Comparison of ENCODE assay signal across 15 cellular contexts in the genomic region with DNA sequence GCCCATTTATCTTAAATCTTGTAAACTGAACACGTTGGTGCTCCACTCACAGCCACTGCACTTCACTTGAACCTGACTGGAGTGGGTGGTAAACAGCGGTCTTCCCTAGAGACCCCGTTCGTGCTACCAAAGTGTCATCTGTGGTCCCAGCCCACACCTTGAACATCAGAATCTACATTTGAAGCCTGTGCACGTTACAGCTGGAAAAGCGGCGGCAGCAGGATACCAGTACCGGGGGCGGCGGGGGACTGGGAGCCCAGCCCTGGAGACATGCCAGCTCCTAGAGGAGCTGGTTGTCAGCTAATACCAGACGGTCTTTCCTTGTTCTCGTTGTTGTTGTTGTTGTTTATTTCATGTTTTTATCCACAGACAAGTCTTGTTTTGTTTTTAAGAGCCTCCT.
A peak's percentile ranks its signal among the peaks of the same experiment; 100 is the strongest.
DNase-seq lines count a peak whose midpoint lies in the region; ATAC-seq and TF ChIP-seq lines count a peak whose summit lies in the region.
"Had no signal": no experiment of that assay in that cellular context is flagged by ENCODE, and none has a peak within 500 bp of the region (broad histone marks: within the 10 kb centered on the region; RNA-seq: fewer than 3 reads in every experiment).

No MANE protein-coding gene starts in this region.

- WGBS in heart left ventricle, 4 donors = 19 to 28% (median 21%) methylated on average over 12 of the region's 12 CpGs

- no peak overlapping the region for H3K4me3 ChIP-seq in heart left ventricle
- H3K4me3 ChIP-seq in SJCRH30 = no peak overlapping the region
- no peak overlapping the region for H3K4me3 ChIP-seq in foreskin fibroblast (ENCODE audit: low read depth in 1 of 2, low read length in 2 of 2)

- ATAC-seq in heart left ventricle (peak in 3 of 4 donors; percentile 35 to 44 (median 43)), GM21447 (IDR thresholded peaks at IDR 0.05; ENCODE audit: unreplicated experiment) (no peak), HG03354 (IDR thresholded peaks at IDR 0.05; ENCODE audit: poor library complexity, severe bottlenecking, unreplicated experiment) (no peak)
- ATAC-seq: naive thymus-derived CD8-positive, alpha-beta T cell; PC-3 had no signal

- no peaks in the 10 kb centered on the region for H3K27me3 ChIP-seq in heart left ventricle
- H3K27me3 ChIP-seq in SJCRH30 = no peaks in the 10 kb centered on the region

- peaks cover 4 to 89% (median 57%) of the 10 kb centered on the region in 12 donors for H3K4me1 ChIP-seq in heart left ventricle
- peaks cover 14% of the 10 kb centered on the region for H3K4me1 ChIP-seq in SJCRH30

- in situ Hi-C loops in G401 (cut with HindIII; ENCODE audit: low sequenced_read_pairs) = no loop called here

- DNase-seq in G401 (ENCODE audit: low spot score) (peak; percentile 27), NCI-H524 (lab: John Stamatoyannopoulos, UW) (peak; percentile 40 to 78), heart left ventricle (peak; percentile 49 to 69 (median 56)), pons (ENCODE audit: low spot score) (peak; percentile 42), SJCRH30 (no peak), foreskin fibroblast (no peak)
- DNase-seq: activated CD8-positive, alpha-beta memory T cell treated with anti-CD3 and anti-CD28 coated beads for 24 hours; activated effector memory CD4-positive, alpha-beta T cell treated with anti-CD3 and anti-CD28 coated beads, Interleukin-2, amount 50 U/mL, for 16 hours; DMS53; GOT3; naive thymus-derived CD8-positive, alpha-beta T cell; PC-3; stimulated activated CD4-positive, alpha-beta T cell treated with anti-CD3 and anti-CD28 coated beads, Interleukin-2, amount 100 ng/mL, for 48 hours had no signal

- intact Hi-C loops in heart left ventricle (cut with DNase I) = loop anchor here in 1 of 10 donors (5.0 kb wide), 1 partner anchor 37 kb away; no protein-coding TSS in a partner anchor

- H3K27ac ChIP-seq in heart left ventricle (peak overlapping the region in 10 of 12 donors; percentile 4 to 94 (median 52)), SJCRH30 (no peak overlapping the region)

- H3K9me3 ChIP-seq in heart left ventricle (no peaks in the 10 kb centered on the region), SJCRH30 (replicated peaks) (no peaks in the 10 kb centered on the region; the same call in 1 of the 2 replicates)

- no peak for TF ChIP-seq POLR2A in heart left ventricle (IDR thresholded peaks at IDR 0.05)

- H3K36me3 ChIP-seq in heart left ventricle (peaks cover 0 to 3% (median 0%) of the 10 kb centered on the region in 9 donors), SJCRH30 (no peaks in the 10 kb centered on the region)

- TF ChIP-seq CTCF in heart left ventricle (IDR thresholded peaks at IDR 0.05) (no peak), foreskin fibroblast (IDR thresholded peaks at IDR 0.05; ENCODE audit: low read depth, low read length) (no peak)

Comparison
In these comparisons a context has a peak if more than half of its experiments do, and no peak if none do; other contexts are left out.
1. DNase-seq: peak in G401 (single experiment), NCI-H524 (2 of 2), heart left ventricle (5 of 5) and pons (single experiment); none in SJCRH30 (0 of 2) and foreskin fibroblast (0 of 2).
2. ATAC-seq: peak in heart left ventricle (3 of 4); none in GM21447 (single experiment) and HG03354 (single experiment).